ENCODE assay signal across 1 cellular context in the genomic region with DNA sequence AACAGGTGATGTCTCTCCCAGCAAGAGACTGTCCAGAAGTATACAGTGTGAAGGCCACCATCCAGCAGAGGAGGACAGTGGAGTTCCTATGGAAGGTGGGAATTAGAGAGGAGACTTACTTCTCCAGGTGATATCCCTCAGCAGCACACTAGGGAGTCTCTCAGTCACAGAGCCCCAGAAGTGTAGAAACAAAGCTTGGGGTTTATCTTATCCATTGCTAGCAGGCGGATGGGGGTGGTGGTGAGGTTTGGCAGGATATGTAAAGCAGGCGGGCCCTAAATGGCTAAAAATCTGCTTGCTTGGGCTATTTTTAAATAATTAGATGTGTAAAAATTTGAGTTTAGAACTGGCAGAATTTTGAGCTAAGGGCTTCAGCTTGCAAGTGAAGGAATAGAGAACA.
TF ChIP-seq lines count a peak whose summit lies in the region.

No MANE protein-coding gene starts in this region.

TF ChIP-seq in WTC11, 78 proteins besides CTCF, POLR2A, EP300 and RAD21 (continued from another document):
- TF ChIP-seq, protein P1, sequence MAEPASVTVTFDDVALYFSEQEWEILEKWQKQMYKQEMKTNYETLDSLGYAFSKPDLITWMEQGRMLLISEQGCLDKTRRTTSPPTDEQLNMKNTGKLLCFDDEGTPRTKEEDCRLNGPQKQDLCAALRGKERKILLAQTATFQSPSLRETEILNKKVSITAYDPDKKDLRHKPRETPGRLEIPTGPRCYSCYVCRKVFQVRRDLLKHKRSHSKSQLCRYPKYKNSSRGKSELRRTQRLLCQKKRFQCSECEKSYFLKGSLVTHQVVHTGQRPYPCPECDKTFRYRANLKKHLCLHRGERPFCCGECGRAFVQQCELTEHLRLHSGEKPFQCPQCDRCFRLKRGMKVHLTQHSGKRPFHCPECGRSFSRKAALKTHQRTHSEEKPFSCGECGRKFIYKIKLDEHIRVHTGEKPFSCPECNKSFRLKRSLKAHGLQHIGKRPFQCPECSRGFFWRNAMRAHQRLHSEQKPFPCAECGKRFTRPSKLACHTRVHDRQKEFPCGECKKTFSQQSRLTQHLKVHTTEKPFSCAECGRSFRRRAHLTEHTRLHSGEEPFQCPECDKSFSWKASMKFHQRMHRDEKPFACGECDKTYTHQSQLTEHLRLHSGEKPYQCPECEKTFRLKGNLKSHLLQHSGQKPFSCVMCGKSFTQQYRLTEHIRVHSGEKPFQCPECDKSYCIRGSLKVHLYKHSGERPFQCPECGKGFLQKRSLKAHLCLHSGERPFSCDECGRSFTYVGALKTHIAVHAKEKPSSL (CRISPR knock-in tag; conservative IDR thresholded peaks at IDR 0.05): no peak
- TF ChIP-seq ZNF671 (CRISPR knock-in tag; IDR thresholded peaks at IDR 0.05): no peak
- no peak for TF ChIP-seq TP53 (CRISPR knock-in tag; IDR thresholded peaks at IDR 0.05)
- no peak for TF ChIP-seq RORB (CRISPR knock-in tag; IDR thresholded peaks at IDR 0.05)
- TF ChIP-seq, protein P2, sequence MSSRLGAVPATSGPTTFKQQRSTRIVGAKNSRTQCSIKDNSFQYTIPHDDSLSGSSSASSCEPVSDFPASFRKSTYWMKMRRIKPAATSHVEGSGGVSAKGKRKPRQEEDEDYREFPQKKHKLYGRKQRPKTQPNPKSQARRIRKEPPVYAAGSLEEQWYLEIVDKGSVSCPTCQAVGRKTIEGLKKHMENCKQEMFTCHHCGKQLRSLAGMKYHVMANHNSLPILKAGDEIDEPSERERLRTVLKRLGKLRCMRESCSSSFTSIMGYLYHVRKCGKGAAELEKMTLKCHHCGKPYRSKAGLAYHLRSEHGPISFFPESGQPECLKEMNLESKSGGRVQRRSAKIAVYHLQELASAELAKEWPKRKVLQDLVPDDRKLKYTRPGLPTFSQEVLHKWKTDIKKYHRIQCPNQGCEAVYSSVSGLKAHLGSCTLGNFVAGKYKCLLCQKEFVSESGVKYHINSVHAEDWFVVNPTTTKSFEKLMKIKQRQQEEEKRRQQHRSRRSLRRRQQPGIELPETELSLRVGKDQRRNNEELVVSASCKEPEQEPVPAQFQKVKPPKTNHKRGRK (CRISPR knock-in tag; IDR thresholded peaks at IDR 0.05; ENCODE audit: borderline replicate concordance): no peak
- TF ChIP-seq FOXK1 (CRISPR knock-in tag; IDR thresholded peaks at IDR 0.05): no peak
- no peak for TF ChIP-seq NR3C1 (CRISPR knock-in tag; conservative IDR thresholded peaks at IDR 0.05; ENCODE audit: low read depth)
- TF ChIP-seq TEAD1 (CRISPR knock-in tag; IDR thresholded peaks at IDR 0.05): no peak
- no peak for TF ChIP-seq HMGA2 (CRISPR knock-in tag; IDR thresholded peaks at IDR 0.05)
- TF ChIP-seq GTF2I (CRISPR knock-in tag; conservative IDR thresholded peaks at IDR 0.05): no peak
- TF ChIP-seq, protein P3, sequence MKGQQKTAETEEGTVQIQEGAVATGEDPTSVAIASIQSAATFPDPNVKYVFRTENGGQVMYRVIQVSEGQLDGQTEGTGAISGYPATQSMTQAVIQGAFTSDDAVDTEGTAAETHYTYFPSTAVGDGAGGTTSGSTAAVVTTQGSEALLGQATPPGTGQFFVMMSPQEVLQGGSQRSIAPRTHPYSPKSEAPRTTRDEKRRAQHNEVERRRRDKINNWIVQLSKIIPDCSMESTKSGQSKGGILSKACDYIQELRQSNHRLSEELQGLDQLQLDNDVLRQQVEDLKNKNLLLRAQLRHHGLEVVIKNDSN (CRISPR knock-in tag; IDR thresholded peaks at IDR 0.05): no peak
- TF ChIP-seq, protein P4, sequence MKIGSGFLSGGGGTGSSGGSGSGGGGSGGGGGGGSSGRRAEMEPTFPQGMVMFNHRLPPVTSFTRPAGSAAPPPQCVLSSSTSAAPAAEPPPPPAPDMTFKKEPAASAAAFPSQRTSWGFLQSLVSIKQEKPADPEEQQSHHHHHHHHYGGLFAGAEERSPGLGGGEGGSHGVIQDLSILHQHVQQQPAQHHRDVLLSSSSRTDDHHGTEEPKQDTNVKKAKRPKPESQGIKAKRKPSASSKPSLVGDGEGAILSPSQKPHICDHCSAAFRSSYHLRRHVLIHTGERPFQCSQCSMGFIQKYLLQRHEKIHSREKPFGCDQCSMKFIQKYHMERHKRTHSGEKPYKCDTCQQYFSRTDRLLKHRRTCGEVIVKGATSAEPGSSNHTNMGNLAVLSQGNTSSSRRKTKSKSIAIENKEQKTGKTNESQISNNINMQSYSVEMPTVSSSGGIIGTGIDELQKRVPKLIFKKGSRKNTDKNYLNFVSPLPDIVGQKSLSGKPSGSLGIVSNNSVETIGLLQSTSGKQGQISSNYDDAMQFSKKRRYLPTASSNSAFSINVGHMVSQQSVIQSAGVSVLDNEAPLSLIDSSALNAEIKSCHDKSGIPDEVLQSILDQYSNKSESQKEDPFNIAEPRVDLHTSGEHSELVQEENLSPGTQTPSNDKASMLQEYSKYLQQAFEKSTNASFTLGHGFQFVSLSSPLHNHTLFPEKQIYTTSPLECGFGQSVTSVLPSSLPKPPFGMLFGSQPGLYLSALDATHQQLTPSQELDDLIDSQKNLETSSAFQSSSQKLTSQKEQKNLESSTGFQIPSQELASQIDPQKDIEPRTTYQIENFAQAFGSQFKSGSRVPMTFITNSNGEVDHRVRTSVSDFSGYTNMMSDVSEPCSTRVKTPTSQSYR (CRISPR knock-in tag; IDR thresholded peaks at IDR 0.05): no peak
